ENCODE assay signal across 1 cellular context in the genomic region with DNA sequence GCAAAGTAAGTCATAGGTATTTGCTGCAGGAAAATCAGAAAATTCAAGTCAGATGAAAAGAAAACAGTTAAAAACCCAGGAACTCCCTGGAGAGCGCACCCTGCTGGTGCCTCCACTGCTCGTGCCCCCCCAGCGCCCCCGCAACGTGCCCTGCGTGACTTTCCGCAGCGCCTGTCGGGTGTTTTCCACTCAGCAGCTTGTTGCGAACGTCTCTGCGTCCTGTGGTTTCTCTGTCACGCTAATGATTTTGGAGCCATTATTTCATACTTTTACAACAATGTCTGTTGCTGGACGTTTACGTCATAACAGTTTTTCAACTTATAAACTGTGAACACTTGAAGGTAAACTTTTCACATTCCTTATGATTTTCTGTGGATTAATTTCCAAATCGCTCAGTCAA.
TF ChIP-seq lines count a peak whose summit lies in the region.

No MANE protein-coding gene starts in this region.

TF ChIP-seq in H1, 55 proteins besides CTCF, POLR2A, EP300 and RAD21:
- TF ChIP-seq, protein P1, sequence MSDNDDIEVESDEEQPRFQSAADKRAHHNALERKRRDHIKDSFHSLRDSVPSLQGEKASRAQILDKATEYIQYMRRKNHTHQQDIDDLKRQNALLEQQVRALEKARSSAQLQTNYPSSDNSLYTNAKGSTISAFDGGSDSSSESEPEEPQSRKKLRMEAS (IDR thresholded peaks at IDR 0.05) = no peak
- no peak for TF ChIP-seq TEAD4 (IDR thresholded peaks at IDR 0.05; ENCODE audit: low read depth, low read length)
- no peak for TF ChIP-seq NRF1 (IDR thresholded peaks at IDR 0.05; ENCODE audit: low read depth, low read length)
- TF ChIP-seq FOSL1 (IDR thresholded peaks at IDR 0.05; ENCODE audit: insufficient read depth, low read depth, low read length) = no peak
- TF ChIP-seq, protein P2, sequence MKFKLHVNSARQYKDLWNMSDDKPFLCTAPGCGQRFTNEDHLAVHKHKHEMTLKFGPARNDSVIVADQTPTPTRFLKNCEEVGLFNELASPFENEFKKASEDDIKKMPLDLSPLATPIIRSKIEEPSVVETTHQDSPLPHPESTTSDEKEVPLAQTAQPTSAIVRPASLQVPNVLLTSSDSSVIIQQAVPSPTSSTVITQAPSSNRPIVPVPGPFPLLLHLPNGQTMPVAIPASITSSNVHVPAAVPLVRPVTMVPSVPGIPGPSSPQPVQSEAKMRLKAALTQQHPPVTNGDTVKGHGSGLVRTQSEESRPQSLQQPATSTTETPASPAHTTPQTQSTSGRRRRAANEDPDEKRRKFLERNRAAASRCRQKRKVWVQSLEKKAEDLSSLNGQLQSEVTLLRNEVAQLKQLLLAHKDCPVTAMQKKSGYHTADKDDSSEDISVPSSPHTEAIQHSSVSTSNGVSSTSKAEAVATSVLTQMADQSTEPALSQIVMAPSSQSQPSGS (IDR thresholded peaks at IDR 0.05; ENCODE audit: low read length) = no peak
- TF ChIP-seq SIN3A (conservative IDR thresholded peaks at IDR 0.05 in 1 of 2, IDR thresholded peaks at IDR 0.05 in 1 of 2; ENCODE audit: low read depth in 1 of 2, low read length in 2 of 2) = no peak
- TF ChIP-seq RNF2 (IDR thresholded peaks at IDR 0.05; ENCODE audit: borderline replicate concordance, low read depth, low read length, missing control alignments, poor library complexity, severe bottlenecking) = no peak
- TF ChIP-seq CBX5 (IDR thresholded peaks at IDR 0.05; ENCODE audit: low read depth, low read length) = no peak
- TF ChIP-seq, protein P3, sequence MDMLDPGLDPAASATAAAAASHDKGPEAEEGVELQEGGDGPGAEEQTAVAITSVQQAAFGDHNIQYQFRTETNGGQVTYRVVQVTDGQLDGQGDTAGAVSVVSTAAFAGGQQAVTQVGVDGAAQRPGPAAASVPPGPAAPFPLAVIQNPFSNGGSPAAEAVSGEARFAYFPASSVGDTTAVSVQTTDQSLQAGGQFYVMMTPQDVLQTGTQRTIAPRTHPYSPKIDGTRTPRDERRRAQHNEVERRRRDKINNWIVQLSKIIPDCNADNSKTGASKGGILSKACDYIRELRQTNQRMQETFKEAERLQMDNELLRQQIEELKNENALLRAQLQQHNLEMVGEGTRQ (IDR thresholded peaks at IDR 0.05; ENCODE audit: low read length) = no peak
- no peak for TF ChIP-seq TBP (IDR thresholded peaks at IDR 0.05; ENCODE audit: low read depth, low read length)
- no peak for TF ChIP-seq RFX5 (IDR thresholded peaks at IDR 0.05; ENCODE audit: borderline replicate concordance, low read depth, low read length)
- no peak for TF ChIP-seq EZH2 (IDR thresholded peaks at IDR 0.05; ENCODE audit: low read depth, low read length, severe bottlenecking)
- TF ChIP-seq, protein P4, sequence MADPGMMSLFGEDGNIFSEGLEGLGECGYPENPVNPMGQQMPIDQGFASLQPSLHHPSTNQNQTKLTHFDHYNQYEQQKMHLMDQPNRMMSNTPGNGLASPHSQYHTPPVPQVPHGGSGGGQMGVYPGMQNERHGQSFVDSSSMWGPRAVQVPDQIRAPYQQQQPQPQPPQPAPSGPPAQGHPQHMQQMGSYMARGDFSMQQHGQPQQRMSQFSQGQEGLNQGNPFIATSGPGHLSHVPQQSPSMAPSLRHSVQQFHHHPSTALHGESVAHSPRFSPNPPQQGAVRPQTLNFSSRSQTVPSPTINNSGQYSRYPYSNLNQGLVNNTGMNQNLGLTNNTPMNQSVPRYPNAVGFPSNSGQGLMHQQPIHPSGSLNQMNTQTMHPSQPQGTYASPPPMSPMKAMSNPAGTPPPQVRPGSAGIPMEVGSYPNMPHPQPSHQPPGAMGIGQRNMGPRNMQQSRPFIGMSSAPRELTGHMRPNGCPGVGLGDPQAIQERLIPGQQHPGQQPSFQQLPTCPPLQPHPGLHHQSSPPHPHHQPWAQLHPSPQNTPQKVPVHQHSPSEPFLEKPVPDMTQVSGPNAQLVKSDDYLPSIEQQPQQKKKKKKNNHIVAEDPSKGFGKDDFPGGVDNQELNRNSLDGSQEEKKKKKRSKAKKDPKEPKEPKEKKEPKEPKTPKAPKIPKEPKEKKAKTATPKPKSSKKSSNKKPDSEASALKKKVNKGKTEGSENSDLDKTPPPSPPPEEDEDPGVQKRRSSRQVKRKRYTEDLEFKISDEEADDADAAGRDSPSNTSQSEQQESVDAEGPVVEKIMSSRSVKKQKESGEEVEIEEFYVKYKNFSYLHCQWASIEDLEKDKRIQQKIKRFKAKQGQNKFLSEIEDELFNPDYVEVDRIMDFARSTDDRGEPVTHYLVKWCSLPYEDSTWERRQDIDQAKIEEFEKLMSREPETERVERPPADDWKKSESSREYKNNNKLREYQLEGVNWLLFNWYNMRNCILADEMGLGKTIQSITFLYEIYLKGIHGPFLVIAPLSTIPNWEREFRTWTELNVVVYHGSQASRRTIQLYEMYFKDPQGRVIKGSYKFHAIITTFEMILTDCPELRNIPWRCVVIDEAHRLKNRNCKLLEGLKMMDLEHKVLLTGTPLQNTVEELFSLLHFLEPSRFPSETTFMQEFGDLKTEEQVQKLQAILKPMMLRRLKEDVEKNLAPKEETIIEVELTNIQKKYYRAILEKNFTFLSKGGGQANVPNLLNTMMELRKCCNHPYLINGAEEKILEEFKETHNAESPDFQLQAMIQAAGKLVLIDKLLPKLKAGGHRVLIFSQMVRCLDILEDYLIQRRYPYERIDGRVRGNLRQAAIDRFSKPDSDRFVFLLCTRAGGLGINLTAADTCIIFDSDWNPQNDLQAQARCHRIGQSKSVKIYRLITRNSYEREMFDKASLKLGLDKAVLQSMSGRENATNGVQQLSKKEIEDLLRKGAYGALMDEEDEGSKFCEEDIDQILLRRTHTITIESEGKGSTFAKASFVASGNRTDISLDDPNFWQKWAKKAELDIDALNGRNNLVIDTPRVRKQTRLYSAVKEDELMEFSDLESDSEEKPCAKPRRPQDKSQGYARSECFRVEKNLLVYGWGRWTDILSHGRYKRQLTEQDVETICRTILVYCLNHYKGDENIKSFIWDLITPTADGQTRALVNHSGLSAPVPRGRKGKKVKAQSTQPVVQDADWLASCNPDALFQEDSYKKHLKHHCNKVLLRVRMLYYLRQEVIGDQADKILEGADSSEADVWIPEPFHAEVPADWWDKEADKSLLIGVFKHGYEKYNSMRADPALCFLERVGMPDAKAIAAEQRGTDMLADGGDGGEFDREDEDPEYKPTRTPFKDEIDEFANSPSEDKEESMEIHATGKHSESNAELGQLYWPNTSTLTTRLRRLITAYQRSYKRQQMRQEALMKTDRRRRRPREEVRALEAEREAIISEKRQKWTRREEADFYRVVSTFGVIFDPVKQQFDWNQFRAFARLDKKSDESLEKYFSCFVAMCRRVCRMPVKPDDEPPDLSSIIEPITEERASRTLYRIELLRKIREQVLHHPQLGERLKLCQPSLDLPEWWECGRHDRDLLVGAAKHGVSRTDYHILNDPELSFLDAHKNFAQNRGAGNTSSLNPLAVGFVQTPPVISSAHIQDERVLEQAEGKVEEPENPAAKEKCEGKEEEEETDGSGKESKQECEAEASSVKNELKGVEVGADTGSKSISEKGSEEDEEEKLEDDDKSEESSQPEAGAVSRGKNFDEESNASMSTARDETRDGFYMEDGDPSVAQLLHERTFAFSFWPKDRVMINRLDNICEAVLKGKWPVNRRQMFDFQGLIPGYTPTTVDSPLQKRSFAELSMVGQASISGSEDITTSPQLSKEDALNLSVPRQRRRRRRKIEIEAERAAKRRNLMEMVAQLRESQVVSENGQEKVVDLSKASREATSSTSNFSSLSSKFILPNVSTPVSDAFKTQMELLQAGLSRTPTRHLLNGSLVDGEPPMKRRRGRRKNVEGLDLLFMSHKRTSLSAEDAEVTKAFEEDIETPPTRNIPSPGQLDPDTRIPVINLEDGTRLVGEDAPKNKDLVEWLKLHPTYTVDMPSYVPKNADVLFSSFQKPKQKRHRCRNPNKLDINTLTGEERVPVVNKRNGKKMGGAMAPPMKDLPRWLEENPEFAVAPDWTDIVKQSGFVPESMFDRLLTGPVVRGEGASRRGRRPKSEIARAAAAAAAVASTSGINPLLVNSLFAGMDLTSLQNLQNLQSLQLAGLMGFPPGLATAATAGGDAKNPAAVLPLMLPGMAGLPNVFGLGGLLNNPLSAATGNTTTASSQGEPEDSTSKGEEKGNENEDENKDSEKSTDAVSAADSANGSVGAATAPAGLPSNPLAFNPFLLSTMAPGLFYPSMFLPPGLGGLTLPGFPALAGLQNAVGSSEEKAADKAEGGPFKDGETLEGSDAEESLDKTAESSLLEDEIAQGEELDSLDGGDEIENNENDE (IDR thresholded peaks at IDR 0.05; ENCODE audit: insufficient replicate concordance, low read length) = no peak
TF ChIP-seq in H1: peak in this region for 0.
